ENCODE assay signal across 12 cellular contexts in genomic region chr9:116337015-116337414, GRCh38.
DNase-seq lines count a peak whose midpoint lies in the region; ATAC-seq and TF ChIP-seq lines count a peak whose summit lies in the region.
"Had no signal": no experiment of that assay in that cellular context is flagged by ENCODE, and none has a peak within 500 bp of the region (broad histone marks: within the 10 kb centered on the region; RNA-seq: fewer than 3 reads in every experiment).

No MANE protein-coding gene starts in this region.

- H3K4me3 ChIP-seq in AG10803 (ENCODE audit: low read length) (no peak overlapping the region), astrocyte of the spinal cord (ENCODE audit: low read depth, low read length) (no peak overlapping the region), gastrocnemius medialis (no peak overlapping the region)

- H3K27me3 Mint-ChIP-seq in HFFc6 (ENCODE audit: insufficient read depth) (peaks cover 1% of the 10 kb centered on the region; the same call in 1 of the 2 replicates), mesothelial cell of epicardium (ENCODE audit: low read depth) (no peaks in the 10 kb centered on the region)

- peak; percentile 59 for DNase-seq in AG10803 (ENCODE audit: low read depth)
- peak; percentile 54 for DNase-seq in HFFc6
- DNase-seq in astrocyte of the spinal cord (ENCODE audit: low read depth, low spot score) = peak; percentile 57
- DNase-seq in islet precursor cell = peak; percentile 58
- no peak for DNase-seq in gastrocnemius medialis
- no peak for DNase-seq in mesothelial cell of epicardium (ENCODE audit: low spot score in 2 of 2, unreplicated experiment in 2 of 2)
- no peak for DNase-seq in NCI-H1105 treated with DMSO at 0.1 percent for 48 hours (lab: John Stamatoyannopoulos, UW)
- DNase-seq: activated CD4-positive, CD25-positive, alpha-beta regulatory T cell treated with anti-CD3 and anti-CD28 coated beads, Interleukin-2, amount 50 U/mL, for 72 hours; activated gamma-delta T cell treated with Interleukin-2 at 50 U/mL for 16 hours; CD4-positive, alpha-beta memory T cell; NCI-H2029 treated with DMSO at 0.1 percent for 48 hours had no signal

- peak overlapping the region; percentile 20; the same call in 1 of the 2 replicates for H3K4me3 Mint-ChIP-seq in HFFc6
- H3K4me3 Mint-ChIP-seq in mesothelial cell of epicardium = no peak overlapping the region
- H3K4me3 Mint-ChIP-seq: CD4-positive, alpha-beta memory T cell had no signal

- H3K9me3 Mint-ChIP-seq in HFFc6 = no peaks in the 10 kb centered on the region
- H3K9me3 Mint-ChIP-seq in mesothelial cell of epicardium = no peaks in the 10 kb centered on the region

- no peaks in the 10 kb centered on the region for H3K27me3 ChIP-seq in gastrocnemius medialis

- ATAC-seq in gastrocnemius medialis (no peak), HG02970 (IDR thresholded peaks at IDR 0.05; ENCODE audit: low FRiP score, unreplicated experiment) (no peak)

- H3K4me1 Mint-ChIP-seq in HFFc6 (ENCODE audit: low read depth) (peaks cover 33% of the 10 kb centered on the region), mesothelial cell of epicardium (peaks cover 18% of the 10 kb centered on the region)
- H3K4me1 Mint-ChIP-seq: CD4-positive, alpha-beta memory T cell had no signal

- no peaks in the 10 kb centered on the region for H3K9me3 ChIP-seq in gastrocnemius medialis

- TF ChIP-seq CTCF in AG10803 (conservative IDR thresholded peaks at IDR 0.05; ENCODE audit: low read length) (no peak), HFFc6 (IDR thresholded peaks at IDR 0.05) (no peak), astrocyte of the spinal cord (IDR thresholded peaks at IDR 0.05; ENCODE audit: low read depth, low read length) (no peak), gastrocnemius medialis (IDR thresholded peaks at IDR 0.05 in 4 of 5, conservative IDR thresholded peaks at IDR 0.05 in 1 of 5) (no peak), mesothelial cell of epicardium (IDR thresholded peaks at IDR 0.05; ENCODE audit: unreplicated experiment) (no peak)

- H3K27ac Mint-ChIP-seq in HFFc6 (peak overlapping the region; percentile 30; the same call in 1 of the 2 replicates), mesothelial cell of epicardium (no peak overlapping the region)
- H3K27ac Mint-ChIP-seq: CD4-positive, alpha-beta memory T cell had no signal

- H3K36me3 Mint-ChIP-seq in HFFc6 (ENCODE audit: low read depth) = peaks cover 29% of the 10 kb centered on the region
- no peaks in the 10 kb centered on the region for H3K36me3 Mint-ChIP-seq in mesothelial cell of epicardium
- H3K36me3 Mint-ChIP-seq: CD4-positive, alpha-beta memory T cell had no signal

- H3K27ac ChIP-seq in gastrocnemius medialis = no peak overlapping the region

- no peaks in the 10 kb centered on the region for H3K4me1 ChIP-seq in gastrocnemius medialis

- in situ Hi-C loops in astrocyte of the spinal cord (cut with HindIII; ENCODE audit: low sequenced_read_pairs) = no loop called here
- in situ Hi-C loops in gastrocnemius medialis (cut with MboI; ENCODE audit: low sequenced_read_pairs in 4 of 4) = no loop called here

- intact Hi-C loops in gastrocnemius medialis (cut with DNase I; ENCODE audit: low total_unique reads) = no loop called here

- H3K36me3 ChIP-seq in gastrocnemius medialis = no peaks in the 10 kb centered on the region

- no peak for TF ChIP-seq POLR2A in gastrocnemius medialis (IDR thresholded peaks at IDR 0.05)

Comparison
In these comparisons a context has a peak if more than half of its experiments do, and no peak if none do; other contexts are left out.
1. DNase-seq: peak in AG10803 (single experiment), HFFc6 (single experiment), astrocyte of the spinal cord (single experiment) and islet precursor cell (single experiment); none in gastrocnemius medialis (0 of 2), mesothelial cell of epicardium (0 of 2) and NCI-H1105 treated with DMSO at 0.1 percent for 48 hours (single experiment).